Comparison of ENCODE assay signal across 7 cellular contexts in the genomic region with DNA sequence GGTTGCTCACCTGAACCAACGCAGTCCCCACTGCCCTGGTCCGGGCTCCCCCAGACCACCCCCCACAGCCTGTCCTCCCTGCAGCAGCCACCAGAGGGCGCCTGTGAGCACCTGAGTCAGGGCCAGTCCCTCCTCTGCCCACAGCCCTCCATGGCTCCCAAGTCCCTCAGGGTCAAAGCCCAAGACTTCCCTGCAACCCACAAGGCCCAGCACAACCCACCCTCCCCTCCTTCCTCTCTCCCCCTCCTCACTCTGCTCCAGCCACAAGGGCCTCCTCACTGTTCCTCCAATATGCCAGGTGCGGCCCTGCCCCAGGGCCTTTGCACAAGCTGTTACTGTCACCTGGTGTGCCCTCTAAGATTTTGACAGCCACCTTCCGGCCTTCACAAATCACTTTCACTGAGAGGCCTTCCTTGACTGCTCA. TPM values are rescaled to one million over a fixed set of nuclear protein-coding genes. Genes with fewer than 3 reads are reported as not detected.
A peak's percentile ranks its signal among the peaks of the same experiment; 100 is the strongest.
DNase-seq lines count a peak whose midpoint lies in the region; ATAC-seq and TF ChIP-seq lines count a peak whose summit lies in the region.

No MANE protein-coding gene starts in this region.

- no peaks in the 10 kb centered on the region for H3K9me3 Mint-ChIP-seq in activated CD8-positive, alpha-beta memory T cell treated with anti-CD3 and anti-CD28 coated beads, Interleukin-2, amount 10 ng/mL, durations not matched to agents 7 days and 5 days (ENCODE audit: low read depth)

- H3K4me1 ChIP-seq in fibroblast of lung (ENCODE audit: control insufficient read depth, extremely low read depth, insufficient read depth, low read length): peaks cover 2% of the 10 kb centered on the region

- H4K20me1 ChIP-seq in fibroblast of lung (ENCODE audit: control insufficient read depth, extremely low read depth, insufficient read depth, low read length): no peaks in the 10 kb centered on the region

- H3K27ac ChIP-seq in fibroblast of lung (ENCODE audit: insufficient read depth, low read length): no peak overlapping the region

- H3K9ac ChIP-seq in fibroblast of lung (ENCODE audit: insufficient read depth, low read length): no peak overlapping the region

- H3K36me3 Mint-ChIP-seq in activated CD8-positive, alpha-beta memory T cell treated with anti-CD3 and anti-CD28 coated beads, Interleukin-2, amount 10 ng/mL, durations not matched to agents 7 days and 5 days: peaks cover 21% of the 10 kb centered on the region

- H3K4me2 ChIP-seq in fibroblast of lung (ENCODE audit: extremely low read depth, insufficient read depth, low read length): no peak overlapping the region

- no peaks in the 10 kb centered on the region for H3K36me3 ChIP-seq in fibroblast of lung (ENCODE audit: control insufficient read depth, insufficient read depth, low read length)

- TF ChIP-seq CTCF in LNCAP (IDR thresholded peaks at IDR 0.05) (peak; percentile 59), fibroblast of lung (conservative IDR thresholded peaks at IDR 0.05 in 1 of 2, IDR thresholded peaks at IDR 0.05 in 1 of 2; ENCODE audit: low read depth in 1 of 2, low read length in 2 of 2) (peak; percentile 57 to 77)

- no peak overlapping the region for H2AFZ ChIP-seq in fibroblast of lung (ENCODE audit: low read length)

- peaks cover 26% of the 10 kb centered on the region for H3K4me1 Mint-ChIP-seq in activated CD8-positive, alpha-beta memory T cell treated with anti-CD3 and anti-CD28 coated beads, Interleukin-2, amount 10 ng/mL, durations not matched to agents 7 days and 5 days

- H3K4me3 ChIP-seq in fibroblast of lung (replicated peaks in 1 of 4; ENCODE audit: control extremely low read depth in 1 of 4, insufficient read depth in 1 of 4, low read depth in 3 of 4, low read length in 4 of 4): no peak overlapping the region

- H3K9me3 ChIP-seq in fibroblast of lung (ENCODE audit: control insufficient read depth, insufficient read depth, low read depth, low read length): no peaks in the 10 kb centered on the region

- H3K27me3 ChIP-seq in fibroblast of lung (ENCODE audit: control insufficient read depth, insufficient read depth, low read length): no peaks in the 10 kb centered on the region

- no peaks in the 10 kb centered on the region for H3K27me3 Mint-ChIP-seq in activated CD8-positive, alpha-beta memory T cell treated with anti-CD3 and anti-CD28 coated beads, Interleukin-2, amount 10 ng/mL, durations not matched to agents 7 days and 5 days

- H3K4me3 Mint-ChIP-seq in activated CD8-positive, alpha-beta memory T cell treated with anti-CD3 and anti-CD28 coated beads, Interleukin-2, amount 10 ng/mL, durations not matched to agents 7 days and 5 days: no peak overlapping the region

- CTCF ChIA-PET in activated CD8-positive, alpha-beta memory T cell treated with anti-CD3 and anti-CD28 coated beads, Interleukin-2, amount 10 ng/mL, durations not matched to agents 7 days and 5 days (lab: Charles Lee): interaction anchor here (0.7 to 10.7 kb wide), 15 partner anchors 9 to 195 kb away, joined by 3 to 100 read pairs (median 5); partner anchors contain the start of genes GNA15 and S1PR4

- no peaks in the 10 kb centered on the region for H3K79me2 ChIP-seq in fibroblast of lung (ENCODE audit: control insufficient read depth, insufficient read depth, low read length)

- H3K27ac Mint-ChIP-seq in activated CD8-positive, alpha-beta memory T cell treated with anti-CD3 and anti-CD28 coated beads, Interleukin-2, amount 10 ng/mL, durations not matched to agents 7 days and 5 days: peak overlapping the region; percentile 43

- ATAC-seq in activated CD8-positive, alpha-beta memory T cell treated with anti-CD3 and anti-CD28 coated beads, Interleukin-2, amount 10 ng/mL, durations not matched to agents 7 days and 5 days: peak; percentile 69
- ATAC-seq in HG02981 (IDR thresholded peaks at IDR 0.05; ENCODE audit: unreplicated experiment): no peak

- DNase-seq in activated CD8-positive, alpha-beta memory T cell treated with anti-CD3 and anti-CD28 coated beads, Interleukin-2, amount 10 ng/mL, durations not matched to agents 7 days and 5 days: peak; percentile 68
- DNase-seq in fibroblast of lung (ENCODE audit: low read depth in 2 of 2): no peak
- peak; percentile 47 to 52 (median 52) for DNase-seq in stimulated activated CD4-positive, alpha-beta T cell treated with anti-CD3 and anti-CD28 coated beads, Interleukin-1b, Interleukin-23, amount 100 ng/mL, for 24 hours (ENCODE audit: low read depth in 4 of 4, low spot score in 1 of 4)
- DNase-seq in GDM1 (lab: John Stamatoyannopoulos, UW): no peak
- DNase-seq in AG20443 (ENCODE audit: low spot score): no peak

RNA-seq across cellular contexts. Expression of gene GNA15, which starts 10.9 kb away (rescaled TPM):
- 10 to 100 TPM; 23.7 to 39.8 TPM for total RNA-seq in activated CD8-positive, alpha-beta memory T cell treated with anti-CD3 and anti-CD28 coated beads, Interleukin-2, amount 10 ng/mL, durations not matched to agents 7 days and 5 days
- total RNA-seq in fibroblast of lung: not detected in 2 replicates
- not detected in 2 replicates for polyA plus RNA-seq in fibroblast of lung
- not detected in 2 replicates for polyA plus RNA-seq in fibroblast of lung (2012)
- polyA minus RNA-seq in fibroblast of lung (ENCODE audit: low replicate concordance): not detected in 2 replicates

RNA-seq across cellular contexts. Expression of gene S1PR4, which starts 31.9 kb away (rescaled TPM):
- total RNA-seq in activated CD8-positive, alpha-beta memory T cell treated with anti-CD3 and anti-CD28 coated beads, Interleukin-2, amount 10 ng/mL, durations not matched to agents 7 days and 5 days: 100 to 1,000 TPM; 122 to 155 TPM
- total RNA-seq in fibroblast of lung: not detected in 2 replicates
- polyA plus RNA-seq in fibroblast of lung: not detected in 2 replicates
- polyA plus RNA-seq in fibroblast of lung (2012): not detected in 2 replicates
- polyA minus RNA-seq in fibroblast of lung (ENCODE audit: low replicate concordance): not detected in 2 replicates

RNA-seq across cellular contexts. Expression of gene NCLN, which starts 39.0 kb away (rescaled TPM):
- total RNA-seq in activated CD8-positive, alpha-beta memory T cell treated with anti-CD3 and anti-CD28 coated beads, Interleukin-2, amount 10 ng/mL, durations not matched to agents 7 days and 5 days: 10 to 100 TPM; 67.3 to 71.6 TPM
- total RNA-seq in fibroblast of lung: 24.4 and 35.8 TPM in 2 replicates
- 33.0 and 52.5 TPM in 2 replicates for polyA plus RNA-seq in fibroblast of lung
- polyA plus RNA-seq in fibroblast of lung (2012): 58.8 and 103 TPM in 2 replicates
- polyA minus RNA-seq in fibroblast of lung (ENCODE audit: low replicate concordance): 108 and 141 TPM in 2 replicates

RNA-seq across cellular contexts. Expression of gene GNA11, which starts 52.5 kb away (rescaled TPM):
- 1 to 10 TPM in 1 of 2 experiments, under 1 TPM in 1; 0.50 to 1.2 TPM for total RNA-seq in activated CD8-positive, alpha-beta memory T cell treated with anti-CD3 and anti-CD28 coated beads, Interleukin-2, amount 10 ng/mL, durations not matched to agents 7 days and 5 days
- total RNA-seq in fibroblast of lung: 40.8 and 46.2 TPM in 2 replicates
- 43.7 and 61.4 TPM in 2 replicates for polyA plus RNA-seq in fibroblast of lung
- 58.8 and 73.6 TPM in 2 replicates for polyA plus RNA-seq in fibroblast of lung (2012)
- 184 and 228 TPM in 2 replicates for polyA minus RNA-seq in fibroblast of lung (ENCODE audit: low replicate concordance)

Comparison
In these comparisons a context has a peak if more than half of its experiments do, and no peak if none do; other contexts are left out.
1. DNase-seq: peak in activated CD8-positive, alpha-beta memory T cell treated with anti-CD3 and anti-CD28 coated beads, Interleukin-2, amount 10 ng/mL, durations not matched to agents 7 days and 5 days (single experiment) and stimulated activated CD4-positive, alpha-beta T cell treated with anti-CD3 and anti-CD28 coated beads, Interleukin-1b, Interleukin-23, amount 100 ng/mL, for 24 hours (4 of 4); none in fibroblast of lung (0 of 2), GDM1 (single experiment) and AG20443 (single experiment).
2. RNA of gene GNA15, which starts 10.9 kb away (total RNA-seq): 23.7 to 39.8 TPM in activated CD8-positive, alpha-beta memory T cell treated with anti-CD3 and anti-CD28 coated beads, Interleukin-2, amount 10 ng/mL, durations not matched to agents 7 days and 5 days; not detected in fibroblast of lung; every median in the first group is over 10 times any median in the second.
3. RNA of gene S1PR4, which starts 31.9 kb away (total RNA-seq): 122 to 155 TPM in activated CD8-positive, alpha-beta memory T cell treated with anti-CD3 and anti-CD28 coated beads, Interleukin-2, amount 10 ng/mL, durations not matched to agents 7 days and 5 days; not detected in fibroblast of lung; every median in the first group is over 100 times any median in the second.